In the genomic region with DNA sequence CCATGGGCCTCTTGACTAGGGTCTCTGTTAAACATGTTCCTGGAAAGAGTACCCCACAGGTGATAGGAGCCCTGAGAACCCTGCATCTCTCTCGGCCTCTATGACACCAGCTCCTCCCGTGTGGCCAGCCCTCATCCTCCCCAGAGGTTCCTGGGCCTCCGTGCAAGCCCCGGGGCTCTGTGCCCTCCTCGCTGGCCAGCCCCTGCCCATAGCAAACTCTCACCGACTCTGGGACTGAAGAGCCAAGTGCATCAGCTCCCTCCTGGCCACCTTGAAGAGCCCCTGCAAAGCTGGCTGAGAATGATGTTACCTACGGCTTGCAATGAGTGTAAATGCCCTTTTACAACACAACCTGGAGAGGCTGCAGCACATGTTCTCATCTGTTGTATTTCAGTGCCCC, we compare ENCODE assay signal across 29 cellular contexts.
"Had no signal": no experiment of that assay in that cellular context is flagged by ENCODE, and none has a peak within 500 bp of the region (broad histone marks: within the 10 kb centered on the region; RNA-seq: fewer than 3 reads in every experiment).

No MANE protein-coding gene starts in this region.

- H3K27ac Mint-ChIP-seq: activated B cell treated with CpG ODN at 0.5 μM for 24 hours; activated CD4-positive, alpha-beta memory T cell treated with anti-CD3 and anti-CD28 coated beads, Interleukin-2, amount 10 ng/mL, durations not matched to agents 7 days and 5 days; activated naive CD4-positive, alpha-beta T cell treated with anti-CD3 and anti-CD28 coated beads, Interleukin-2, amount 10 ng/mL, durations not matched to agents 7 days and 5 days; activated naive CD8-positive, alpha-beta T cell treated with anti-CD3 and anti-CD28 coated beads, Interleukin-2, amount 10 ng/mL, durations not matched to agents 7 days and 5 days; activated T-cell treated with anti-CD3 and anti-CD28 coated beads, Interleukin-2, amount 50 U/mL, for 24 hours; activated T-cell treated with anti-CD3 and anti-CD28 coated beads, Interleukin-2, amount 50 U/mL, for 72 hours; brain; endodermal cell; T-helper 17 cell; T-helper 2 cell treated with Interferon-gamma antibody and Interleukin-4, amounts not matched to agents 5 μg/mL and 100 μg/mL, for 36 hours had no signal

- H3K36me3 Mint-ChIP-seq: activated naive CD4-positive, alpha-beta T cell treated with anti-CD3 and anti-CD28 coated beads, Interleukin-2, amount 10 ng/mL, durations not matched to agents 7 days and 5 days; activated naive CD4-positive, alpha-beta T cell treated with anti-CD3 and anti-CD28 coated beads, Interleukin-2, amount 50 U/mL, for 72 hours; activated naive CD8-positive, alpha-beta T cell treated with anti-CD3 and anti-CD28 coated beads, Interleukin-2, amount 10 ng/mL, durations not matched to agents 7 days and 5 days; brain had no signal

- ATAC-seq: activated CD4-positive, CD25-positive, alpha-beta regulatory T cell treated with anti-CD3 and anti-CD28 coated beads, Interleukin-2, amount 50 U/mL, for 24 hours; activated naive CD4-positive, alpha-beta T cell treated with anti-CD3 and anti-CD28 coated beads, Interleukin-2, amount 50 U/mL, for 72 hours; activated T-cell treated with anti-CD3 and anti-CD28 coated beads, Interleukin-2, amount 50 U/mL, for 72 hours; esophagus mucosa; T-helper 17 cell had no signal

- H3K9me3 Mint-ChIP-seq: activated B cell treated with CpG ODN at 0.5 μM for 24 hours; activated CD4-positive, alpha-beta memory T cell treated with anti-CD3 and anti-CD28 coated beads, Interleukin-2, amount 10 ng/mL, durations not matched to agents 7 days and 5 days; activated naive CD4-positive, alpha-beta T cell treated with anti-CD3 and anti-CD28 coated beads, Interleukin-2, amount 10 ng/mL, durations not matched to agents 7 days and 5 days; activated naive CD4-positive, alpha-beta T cell treated with anti-CD3 and anti-CD28 coated beads, Interleukin-2, amount 50 U/mL, for 72 hours; activated naive CD8-positive, alpha-beta T cell treated with anti-CD3 and anti-CD28 coated beads, Interleukin-2, amount 10 ng/mL, durations not matched to agents 7 days and 5 days; activated T-cell treated with anti-CD3 and anti-CD28 coated beads, Interleukin-2, amount 50 U/mL, for 24 hours; activated T-cell treated with anti-CD3 and anti-CD28 coated beads, Interleukin-2, amount 50 U/mL, for 72 hours; brain; endodermal cell; T-helper 2 cell treated with Interferon-gamma antibody and Interleukin-4, amounts not matched to agents 5 μg/mL and 100 μg/mL, for 36 hours had no signal

- H3K4me1 Mint-ChIP-seq: activated naive CD4-positive, alpha-beta T cell treated with anti-CD3 and anti-CD28 coated beads, Interleukin-2, amount 10 ng/mL, durations not matched to agents 7 days and 5 days; activated naive CD8-positive, alpha-beta T cell treated with anti-CD3 and anti-CD28 coated beads, Interleukin-2, amount 10 ng/mL, durations not matched to agents 7 days and 5 days; T-helper 17 cell had no signal

- H3K27me3 ChIP-seq: ascending aorta, breast epithelium, cardiac muscle cell, colonic mucosa, dorsolateral prefrontal cortex had no signal

- H3K27me3 Mint-ChIP-seq: activated B cell treated with CpG ODN at 0.5 μM for 24 hours, brain had no signal

- H3K36me3 ChIP-seq: ascending aorta, breast epithelium, colonic mucosa had no signal

- H3K27ac ChIP-seq: ascending aorta, breast epithelium, cardiac muscle cell, colonic mucosa, dorsolateral prefrontal cortex, WERI-Rb-1 had no signal

- H3K9me3 ChIP-seq: ascending aorta, breast epithelium, colonic mucosa had no signal

- H3K4me3 Mint-ChIP-seq: activated B cell treated with CpG ODN at 0.5 μM for 24 hours; activated CD4-positive, alpha-beta memory T cell treated with anti-CD3 and anti-CD28 coated beads, Interleukin-2, amount 10 ng/mL, durations not matched to agents 7 days and 5 days; activated naive CD4-positive, alpha-beta T cell treated with anti-CD3 and anti-CD28 coated beads, Interleukin-2, amount 10 ng/mL, durations not matched to agents 7 days and 5 days; activated naive CD8-positive, alpha-beta T cell treated with anti-CD3 and anti-CD28 coated beads, Interleukin-2, amount 10 ng/mL, durations not matched to agents 7 days and 5 days; activated T-cell treated with anti-CD3 and anti-CD28 coated beads, Interleukin-2, amount 50 U/mL, for 24 hours; activated T-cell treated with anti-CD3 and anti-CD28 coated beads, Interleukin-2, amount 50 U/mL, for 72 hours; brain; endodermal cell; T-helper 17 cell; T-helper 2 cell treated with Interferon-gamma antibody and Interleukin-4, amounts not matched to agents 5 μg/mL and 100 μg/mL, for 36 hours had no signal

- H3K4me3 ChIP-seq: ascending aorta, breast epithelium, cardiac muscle cell, colonic mucosa, dorsolateral prefrontal cortex had no signal

- DNase-seq: activated B cell treated with CpG ODN at 0.5 μM for 24 hours; activated CD4-positive, alpha-beta memory T cell treated with anti-CD3 and anti-CD28 coated beads, Interleukin-2, amount 10 ng/mL, durations not matched to agents 7 days and 5 days; activated CD4-positive, alpha-beta T cell treated with anti-CD3 and anti-CD28 coated beads for 48 hours; activated CD4-positive, alpha-beta T cell treated with anti-CD3 and anti-CD28 coated beads, Interleukin-2, amount 50 U/mL, for 4 hours; activated gamma-delta T cell; activated naive CD4-positive, alpha-beta T cell; activated naive CD4-positive, alpha-beta T cell treated with anti-CD3 and anti-CD28 coated beads, Interleukin-2, amount 10 ng/mL, durations not matched to agents 7 days and 5 days; activated naive CD8-positive, alpha-beta T cell treated with anti-CD3 and anti-CD28 coated beads, Interleukin-2, amount 10 ng/mL, durations not matched to agents 7 days and 5 days; activated T-cell treated with anti-CD3 and anti-CD28 coated beads, Interleukin-2, amount 50 U/mL, for 24 hours; activated T-cell treated with anti-CD3 and anti-CD28 coated beads, Interleukin-2, amount 50 U/mL, for 72 hours; central memory CD4-positive, alpha-beta T cell; cerebellar nuclear complex; colonic mucosa; dorsolateral prefrontal cortex; effector memory CD4-positive, alpha-beta T cell; endodermal cell; foreskin fibroblast; T-helper 1 cell; T-helper 17 cell; T1000; WERI-Rb-1 had no signal

- H3K4me1 ChIP-seq: ascending aorta, breast epithelium, colonic mucosa had no signal
